In genomic region chr19:50820549-50821247, GRCh38 we compare ENCODE assay signal across 9 cellular contexts. TPM values are rescaled to one million over a fixed set of nuclear protein-coding genes. Genes with fewer than 3 reads are reported as not detected.
DNase-seq lines count a peak whose midpoint lies in the region; ATAC-seq, FAIRE-seq and TF ChIP-seq lines count a peak whose summit lies in the region.
"Had no signal": no experiment of that assay in that cellular context is flagged by ENCODE, and none has a peak within 500 bp of the region (broad histone marks: within the 10 kb centered on the region; RNA-seq: fewer than 3 reads in every experiment).

No MANE protein-coding gene starts in this region.

- H3K4me1 ChIP-seq in mucosa of descending colon (ENCODE audit: low read depth) (peaks cover 24% of the 10 kb centered on the region), tibial artery (peaks cover 0 to 16% (median 2%) of the 10 kb centered on the region in 4 donors)

- intact Hi-C loops in Calu3 (cut with micrococcal nuclease; ENCODE audit: unreplicated experiment) (no loop called here), mucosa of descending colon (cut with DNase I, micrococcal nuclease) (no loop called here), tibial artery (cut with DNase I; ENCODE audit: low total_unique reads) (no loop called here)
- intact Hi-C loops in activated T-helper 1 cell treated with anti-CD3 and anti-CD28 coated beads, Interleukin-12 subunit alpha, Interleukin-12 subunit beta, Interleukin-2, Interleukin-4 antibody, amounts not matched to agents 30 ng/mL and 10 ng/mL and 1 ng/mL, durations not matched to agents 14 hours and 24 hours and 36 hours (cut with micrococcal nuclease), result no loop called here

- peak overlapping the region; percentile 1 for H3K4me3 Mint-ChIP-seq in Calu3 (ENCODE audit: low read depth, unreplicated experiment)
- peak overlapping the region; percentile 62 for H3K4me3 Mint-ChIP-seq in activated T-helper 1 cell treated with anti-CD3 and anti-CD28 coated beads, Interleukin-12 subunit alpha, Interleukin-12 subunit beta, Interleukin-2, Interleukin-4 antibody, amounts not matched to agents 30 ng/mL and 10 ng/mL and 1 ng/mL, durations not matched to agents 14 hours and 24 hours and 36 hours

- CTCF ChIA-PET in Calu3 (lab: Charles Lee), result interaction anchor here (0.5 kb wide), 1 partner anchor 633 kb away, joined by 4 read pairs; no protein-coding TSS in a partner anchor

- no peaks in the 10 kb centered on the region for H3K9me3 Mint-ChIP-seq in Calu3 (ENCODE audit: low read depth, unreplicated experiment)
- H3K9me3 Mint-ChIP-seq in activated T-helper 1 cell treated with anti-CD3 and anti-CD28 coated beads, Interleukin-12 subunit alpha, Interleukin-12 subunit beta, Interleukin-2, Interleukin-4 antibody, amounts not matched to agents 30 ng/mL and 10 ng/mL and 1 ng/mL, durations not matched to agents 14 hours and 24 hours and 36 hours, result no peaks in the 10 kb centered on the region

- H3K27me3 ChIP-seq in tibial artery, result peaks cover 0 to 68% of the 10 kb centered on the region in 2 donors

- peaks cover 85% of the 10 kb centered on the region for H3K27me3 Mint-ChIP-seq in Calu3 (ENCODE audit: unreplicated experiment)
- H3K27me3 Mint-ChIP-seq in activated T-helper 1 cell treated with anti-CD3 and anti-CD28 coated beads, Interleukin-12 subunit alpha, Interleukin-12 subunit beta, Interleukin-2, Interleukin-4 antibody, amounts not matched to agents 30 ng/mL and 10 ng/mL and 1 ng/mL, durations not matched to agents 14 hours and 24 hours and 36 hours (ENCODE audit: insufficient read depth), result peaks cover 37% of the 10 kb centered on the region

- no peak for FAIRE-seq in H54 (lab: Jason Lieb, UNC)

- H3K4me3 ChIP-seq in mucosa of descending colon (no peak overlapping the region), tibial artery (no peak overlapping the region)

- DNase-seq in Calu3, result no peak
- DNase-seq in H54 (ENCODE audit: insufficient read length, low spot score), result peak; percentile 53
- DNase-seq in activated T-helper 1 cell treated with anti-CD3 and anti-CD28 coated beads, Interleukin-12 subunit alpha, Interleukin-12 subunit beta, Interleukin-2, Interleukin-4 antibody, amounts not matched to agents 30 ng/mL and 10 ng/mL and 1 ng/mL, durations not matched to agents 14 hours and 24 hours and 36 hours (ENCODE audit: low spot score), result no peak
- DNase-seq in mucosa of descending colon, result peak; percentile 85 to 91 (median 88)
- no peak for DNase-seq in NCI-H446 treated with DMSO at 0.1 percent for 48 hours (lab: John Stamatoyannopoulos, UW)
- DNase-seq in tibial artery, result no peak
- DNase-seq: NCI-H446 had no signal

- no peak overlapping the region for H3K27ac Mint-ChIP-seq in Calu3 (ENCODE audit: unreplicated experiment)
- H3K27ac Mint-ChIP-seq in activated T-helper 1 cell treated with anti-CD3 and anti-CD28 coated beads, Interleukin-12 subunit alpha, Interleukin-12 subunit beta, Interleukin-2, Interleukin-4 antibody, amounts not matched to agents 30 ng/mL and 10 ng/mL and 1 ng/mL, durations not matched to agents 14 hours and 24 hours and 36 hours, result peak overlapping the region; percentile 52

- TF ChIP-seq CTCF in Calu3 (IDR thresholded peaks at IDR 0.05; ENCODE audit: unreplicated experiment) (no peak), mucosa of descending colon (IDR thresholded peaks at IDR 0.05) (no peak), tibial artery (IDR thresholded peaks at IDR 0.05) (no peak)

- no peak overlapping the region for H3K27ac ChIP-seq in tibial artery

- ATAC-seq in mucosa of descending colon (peak; percentile 59), GM21786 (IDR thresholded peaks at IDR 0.05; ENCODE audit: unreplicated experiment) (no peak), HG03565 (IDR thresholded peaks at IDR 0.05; ENCODE audit: unreplicated experiment) (no peak)

- H3K36me3 ChIP-seq in mucosa of descending colon (ENCODE audit: low read depth), result no peaks in the 10 kb centered on the region
- H3K36me3 ChIP-seq in tibial artery, result no peaks in the 10 kb centered on the region

- no peak for TF ChIP-seq POLR2A in H54 (IDR thresholded peaks at IDR 0.05; ENCODE audit: low read depth, low read length)

- no TSS peak for BruUV-seq in Calu3 (replicated peaks; lab: Mats Ljungman, UMichigan)

- H3K9me3 ChIP-seq in mucosa of descending colon (no peaks in the 10 kb centered on the region), tibial artery (no peaks in the 10 kb centered on the region)

- H3K4me1 Mint-ChIP-seq in Calu3 (ENCODE audit: low read depth, unreplicated experiment), result peaks cover 19% of the 10 kb centered on the region
- H3K4me1 Mint-ChIP-seq in activated T-helper 1 cell treated with anti-CD3 and anti-CD28 coated beads, Interleukin-12 subunit alpha, Interleukin-12 subunit beta, Interleukin-2, Interleukin-4 antibody, amounts not matched to agents 30 ng/mL and 10 ng/mL and 1 ng/mL, durations not matched to agents 14 hours and 24 hours and 36 hours (ENCODE audit: low read depth), result peaks cover 41% of the 10 kb centered on the region

- H3K36me3 Mint-ChIP-seq in Calu3 (ENCODE audit: insufficient read depth, unreplicated experiment), result no peaks in the 10 kb centered on the region
- no peaks in the 10 kb centered on the region for H3K36me3 Mint-ChIP-seq in activated T-helper 1 cell treated with anti-CD3 and anti-CD28 coated beads, Interleukin-12 subunit alpha, Interleukin-12 subunit beta, Interleukin-2, Interleukin-4 antibody, amounts not matched to agents 30 ng/mL and 10 ng/mL and 1 ng/mL, durations not matched to agents 14 hours and 24 hours and 36 hours (ENCODE audit: low read depth)

RNA-seq across cellular contexts. Expression of gene KLK1, which starts 2.9 kb away (rescaled TPM):
- total RNA-seq in Calu3 (2022), result not detected in 2 replicates
- 2.5 and 3.4 TPM in 2 replicates for total RNA-seq in activated T-helper 1 cell treated with anti-CD3 and anti-CD28 coated beads, Interleukin-12 subunit alpha, Interleukin-12 subunit beta, Interleukin-2, Interleukin-4 antibody, amounts not matched to agents 30 ng/mL and 10 ng/mL and 1 ng/mL, durations not matched to agents 14 hours and 24 hours and 36 hours
- 100 to 1,000 TPM in 1 of 3 donors, 10 to 100 TPM in 2; 29.3 to 130 (median 80.6) TPM for total RNA-seq in mucosa of descending colon

RNA-seq across cellular contexts. Expression of gene KLK15, which starts 12.7 kb away (rescaled TPM):
- total RNA-seq in Calu3 (2022), result not detected in 2 replicates
- not detected in 2 replicates for total RNA-seq in activated T-helper 1 cell treated with anti-CD3 and anti-CD28 coated beads, Interleukin-12 subunit alpha, Interleukin-12 subunit beta, Interleukin-2, Interleukin-4 antibody, amounts not matched to agents 30 ng/mL and 10 ng/mL and 1 ng/mL, durations not matched to agents 14 hours and 24 hours and 36 hours
- 1 to 10 TPM in 2 of 3 donors, under 1 TPM in 1; 0.92 to 3.3 (median 2.3) TPM for total RNA-seq in mucosa of descending colon

RNA-seq across cellular contexts. Expression of gene ACP4, which starts 30.5 kb away (rescaled TPM):
- total RNA-seq in Calu3 (2022) (not detected in 2 replicates), mucosa of descending colon (not detected)
- total RNA-seq in activated T-helper 1 cell treated with anti-CD3 and anti-CD28 coated beads, Interleukin-12 subunit alpha, Interleukin-12 subunit beta, Interleukin-2, Interleukin-4 antibody, amounts not matched to agents 30 ng/mL and 10 ng/mL and 1 ng/mL, durations not matched to agents 14 hours and 24 hours and 36 hours, result not detected in 2 replicates

RNA-seq across cellular contexts. Expression of gene KLK3, which starts 34.0 kb away (rescaled TPM):
- not detected in 2 replicates for total RNA-seq in Calu3 (2022)
- not detected in 2 replicates for total RNA-seq in activated T-helper 1 cell treated with anti-CD3 and anti-CD28 coated beads, Interleukin-12 subunit alpha, Interleukin-12 subunit beta, Interleukin-2, Interleukin-4 antibody, amounts not matched to agents 30 ng/mL and 10 ng/mL and 1 ng/mL, durations not matched to agents 14 hours and 24 hours and 36 hours
- 1 to 10 TPM; 3.7 to 9.0 (median 4.8) TPM for total RNA-seq in mucosa of descending colon

RNA-seq across cellular contexts. Expression of gene GPR32, which starts 50.4 kb away (rescaled TPM):
- total RNA-seq in Calu3 (2022), result not detected in 2 replicates
- total RNA-seq in activated T-helper 1 cell treated with anti-CD3 and anti-CD28 coated beads, Interleukin-12 subunit alpha, Interleukin-12 subunit beta, Interleukin-2, Interleukin-4 antibody, amounts not matched to agents 30 ng/mL and 10 ng/mL and 1 ng/mL, durations not matched to agents 14 hours and 24 hours and 36 hours, result not detected in 2 replicates
- not detected for total RNA-seq in mucosa of descending colon

Comparison
In these comparisons a context has a peak if more than half of its experiments do, and no peak if none do; other contexts are left out.
1. DNase-seq: peak in H54 (single experiment) and mucosa of descending colon (3 of 3); none in Calu3 (single experiment), activated T-helper 1 cell treated with anti-CD3 and anti-CD28 coated beads, Interleukin-12 subunit alpha, Interleukin-12 subunit beta, Interleukin-2, Interleukin-4 antibody, amounts not matched to agents 30 ng/mL and 10 ng/mL and 1 ng/mL, durations not matched to agents 14 hours and 24 hours and 36 hours (single experiment), NCI-H446 treated with DMSO at 0.1 percent for 48 hours (single experiment) and tibial artery (0 of 2).